16 cellular contexts compared by ENCODE assay signal in genomic region chr1:221719278-221719597, GRCh38. TPM values are rescaled to one million over a fixed set of nuclear protein-coding genes. Genes with fewer than 3 reads are reported as not detected.
A peak's percentile ranks its signal among the peaks of the same experiment; 100 is the strongest.
DNase-seq lines count a peak whose midpoint lies in the region; ATAC-seq and TF ChIP-seq lines count a peak whose summit lies in the region.
"Had no signal": no experiment of that assay in that cellular context is flagged by ENCODE, and none has a peak within 500 bp of the region (broad histone marks: within the 10 kb centered on the region; RNA-seq: fewer than 3 reads in every experiment).

No MANE protein-coding gene starts in this region.

- H3K4me3 ChIP-seq in GM23248 (no peak overlapping the region), skeletal muscle satellite cell (ENCODE audit: low read length) (no peak overlapping the region), left ventricle myocardium inferior (no peak overlapping the region)
- H3K4me3 ChIP-seq: lung had no signal

- H3K4me1 Mint-ChIP-seq in chondrocyte (ENCODE audit: low read depth), result peaks cover 68% of the 10 kb centered on the region
- peaks cover 61% of the 10 kb centered on the region for H3K4me1 Mint-ChIP-seq in mesothelial cell of epicardium
- H3K4me1 Mint-ChIP-seq in activated T-cell treated with anti-CD3 and anti-CD28 coated beads, Interleukin-2, amount 50 U/mL, for 24 hours (ENCODE audit: low read depth), result peaks cover 60% of the 10 kb centered on the region

- H3K36me3 ChIP-seq in GM23248 (ENCODE audit: low read depth) (no peaks in the 10 kb centered on the region), skeletal muscle satellite cell (ENCODE audit: insufficient read depth, low read length) (peaks cover 52% of the 10 kb centered on the region), left ventricle myocardium inferior (no peaks in the 10 kb centered on the region)

- H3K27me3 Mint-ChIP-seq in chondrocyte (ENCODE audit: low read depth) (no peaks in the 10 kb centered on the region), mesothelial cell of epicardium (ENCODE audit: low read depth) (no peaks in the 10 kb centered on the region)
- no peaks in the 10 kb centered on the region for H3K27me3 Mint-ChIP-seq in activated T-cell treated with anti-CD3 and anti-CD28 coated beads, Interleukin-2, amount 50 U/mL, for 24 hours
- H3K27me3 Mint-ChIP-seq: effector memory CD8-positive, alpha-beta T cell; T-helper 17 cell had no signal

- peak overlapping the region; percentile 58 for H3K4me2 ChIP-seq in GM23248 (ENCODE audit: unreplicated experiment)
- peak overlapping the region; percentile 63 for H3K4me2 ChIP-seq in skeletal muscle satellite cell (ENCODE audit: low read length)

- WGBS in GM23248 (ENCODE audit: low coverage in 1 of 2, low lambda C conversion rate in 2 of 2, missing lambda C conversion rate in 2 of 2), 2 experiments, result 91 to 100% methylated on average over 1 of the region's 1 CpG

- no peaks in the 10 kb centered on the region for H3K9me2 ChIP-seq in GM23248 (ENCODE audit: insufficient read depth)

- H4K20me1 ChIP-seq in GM23248 (ENCODE audit: insufficient read depth), result no peaks in the 10 kb centered on the region

- ATAC-seq in GM21717 (IDR thresholded peaks at IDR 0.05; ENCODE audit: unreplicated experiment), result no peak
- ATAC-seq: effector memory CD8-positive, alpha-beta T cell; T-helper 17 cell had no signal

- H3K4me1 ChIP-seq in GM23248 (ENCODE audit: insufficient read depth) (peaks cover 67% of the 10 kb centered on the region), skeletal muscle satellite cell (ENCODE audit: control insufficient read depth, insufficient read depth, low read length) (peaks cover 74% of the 10 kb centered on the region), left ventricle myocardium inferior (peaks cover 41% of the 10 kb centered on the region)

- H3K36me3 Mint-ChIP-seq in chondrocyte (ENCODE audit: low read depth) (no peaks in the 10 kb centered on the region), mesothelial cell of epicardium (no peaks in the 10 kb centered on the region)
- peaks cover 48% of the 10 kb centered on the region for H3K36me3 Mint-ChIP-seq in activated T-cell treated with anti-CD3 and anti-CD28 coated beads, Interleukin-2, amount 50 U/mL, for 24 hours (ENCODE audit: low read depth)

- H3K4me3 Mint-ChIP-seq in chondrocyte (ENCODE audit: unreplicated experiment) (no peak overlapping the region), mesothelial cell of epicardium (no peak overlapping the region)
- H3K4me3 Mint-ChIP-seq in activated T-cell treated with anti-CD3 and anti-CD28 coated beads, Interleukin-2, amount 50 U/mL, for 24 hours, result no peak overlapping the region
- H3K4me3 Mint-ChIP-seq: effector memory CD8-positive, alpha-beta T cell had no signal

- no peak overlapping the region for H3K9ac ChIP-seq in GM23248
- peak overlapping the region; percentile 51 for H3K9ac ChIP-seq in skeletal muscle satellite cell (ENCODE audit: low read depth, low read length)

- H3K79me2 ChIP-seq in GM23248 (ENCODE audit: insufficient read depth), result peaks cover 88% of the 10 kb centered on the region

- H3K9me3 ChIP-seq in GM23248 (ENCODE audit: low read depth) (no peaks in the 10 kb centered on the region), skeletal muscle satellite cell (replicated peaks; ENCODE audit: low read length) (no peaks in the 10 kb centered on the region), left ventricle myocardium inferior (replicated peaks) (peaks cover 6% of the 10 kb centered on the region)

- H3F3A ChIP-seq in GM23248 (ENCODE audit: insufficient read depth), result peaks cover 41% of the 10 kb centered on the region

- H3K27ac Mint-ChIP-seq in chondrocyte (ENCODE audit: unreplicated experiment) (peak overlapping the region; percentile 43), mesothelial cell of epicardium (peak overlapping the region; percentile 84)
- no peak overlapping the region for H3K27ac Mint-ChIP-seq in activated T-cell treated with anti-CD3 and anti-CD28 coated beads, Interleukin-2, amount 50 U/mL, for 24 hours
- H3K27ac Mint-ChIP-seq: effector memory CD8-positive, alpha-beta T cell had no signal

- H3K27ac ChIP-seq in GM23248, result peak overlapping the region; percentile 54
- no peak overlapping the region for H3K27ac ChIP-seq in left ventricle myocardium inferior (replicated peaks)

- TF ChIP-seq CTCF in chondrocyte (IDR thresholded peaks at IDR 0.05) (no peak), mesothelial cell of epicardium (IDR thresholded peaks at IDR 0.05; ENCODE audit: unreplicated experiment) (no peak), left ventricle myocardium inferior (IDR thresholded peaks at IDR 0.05; ENCODE audit: borderline replicate concordance) (no peak)

- DNase-seq in GM23248 (no peak), chondrocyte (ENCODE audit: low spot score) (no peak), mesothelial cell of epicardium (ENCODE audit: low spot score in 2 of 2, unreplicated experiment in 2 of 2) (no peak), mesenteric fat pad (ENCODE audit: low spot score) (no peak), left ventricle myocardium inferior (no peak)
- no peak for DNase-seq in activated T-cell treated with anti-CD3 and anti-CD28 coated beads, Interleukin-2, amount 50 U/mL, for 24 hours
- DNase-seq: activated CD4-positive, alpha-beta T cell treated with anti-CD3 and anti-CD28 coated beads, Interleukin-2, amount 50 U/mL, for 48 hours; amygdala; cerebellar nuclear complex; effector memory CD8-positive, alpha-beta T cell; NCI-H1436; NCI-H774; T-helper 17 cell had no signal

- H2AFZ ChIP-seq in GM23248, result no peak overlapping the region

- H3K27me3 ChIP-seq in GM23248 (replicated peaks; ENCODE audit: insufficient read depth) (no peaks in the 10 kb centered on the region), skeletal muscle satellite cell (ENCODE audit: control insufficient read depth, insufficient read depth, low read length) (no peaks in the 10 kb centered on the region), left ventricle myocardium inferior (ENCODE audit: low read depth) (no peaks in the 10 kb centered on the region)

- in situ Hi-C loops in GM23248 (cut with MboI), result no loop called here

- intact Hi-C loops in left ventricle myocardium inferior (cut with micrococcal nuclease), result no loop called here

- H3K9me3 Mint-ChIP-seq in chondrocyte (ENCODE audit: low read depth) (no peaks in the 10 kb centered on the region), mesothelial cell of epicardium (peaks cover 4% of the 10 kb centered on the region)
- H3K9me3 Mint-ChIP-seq in activated T-cell treated with anti-CD3 and anti-CD28 coated beads, Interleukin-2, amount 50 U/mL, for 24 hours, result peaks cover 20% of the 10 kb centered on the region

RNA-seq across cellular contexts. Expression of gene DUSP10, which starts 22.7 kb away (rescaled TPM):
- 10.5 and 19.3 TPM in 2 replicates for total RNA-seq in GM23248 (2014; rRNA removed; shearing (Covaris generic))
- 16.2 and 16.4 TPM in 2 replicates for polyA plus RNA-seq in GM23248 (2016; fragmentation: Nextera tagmentation; extraction: Ambion mirVana)
- total RNA-seq in chondrocyte (1.4 to 4.1 TPM (median 3.6 TPM) in 3 replicates), mesothelial cell of epicardium (3.5 to 4.0 TPM (median 3.7 TPM) in 3 replicates), mesenteric fat pad (5.8 TPM), left ventricle myocardium inferior (4.6 TPM)
- total RNA-seq in skeletal muscle satellite cell (2012; rRNA removed), result 23.6 and 28.6 TPM in 2 replicates
